Comparison of ENCODE assay signal across 8 cellular contexts in the genomic region with DNA sequence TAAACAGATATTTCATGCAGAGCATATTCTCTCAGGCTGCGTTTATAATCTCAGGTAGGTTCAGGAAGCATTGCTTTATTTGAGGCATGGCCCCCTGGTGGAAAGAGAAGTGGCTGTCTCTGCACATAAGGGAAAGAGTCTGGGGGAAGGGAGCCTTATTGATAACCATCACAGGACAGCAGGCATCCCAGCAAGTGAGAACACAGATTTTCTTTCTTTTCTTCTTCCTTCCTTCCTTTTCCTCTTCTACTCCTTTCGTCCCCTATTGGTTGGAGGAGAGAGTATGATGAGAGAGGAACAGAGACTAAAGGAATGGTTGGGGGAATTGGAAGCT. TPM values are rescaled to one million over a fixed set of nuclear protein-coding genes. Genes with fewer than 3 reads are reported as not detected.
DNase-seq lines count a peak whose midpoint lies in the region; ATAC-seq lines count a peak whose summit lies in the region.

No MANE protein-coding gene starts in this region.

- no peak overlapping the region for H3K27ac Mint-ChIP-seq in activated CD8-positive, alpha-beta memory T cell treated with anti-CD3 and anti-CD28 coated beads, Interleukin-2, amount 10 ng/mL, durations not matched to agents 7 days and 5 days

- H3K4me3 Mint-ChIP-seq in activated CD8-positive, alpha-beta memory T cell treated with anti-CD3 and anti-CD28 coated beads, Interleukin-2, amount 10 ng/mL, durations not matched to agents 7 days and 5 days: no peak overlapping the region

- H3K4me1 Mint-ChIP-seq in activated CD8-positive, alpha-beta memory T cell treated with anti-CD3 and anti-CD28 coated beads, Interleukin-2, amount 10 ng/mL, durations not matched to agents 7 days and 5 days: peaks cover 10% of the 10 kb centered on the region

- DNase-seq in stimulated activated CD4-positive, alpha-beta T cell treated with anti-CD3 and anti-CD28 coated beads, Interleukin-4, amount 100 ng/mL, for 24 hours: peak; percentile 18
- DNase-seq in stimulated activated CD4-positive, alpha-beta T cell treated with anti-CD3 and anti-CD28 coated beads, Interleukin-1b, Interleukin-23, amount 100 ng/mL, for 48 hours: no peak
- DNase-seq in NAMALWA (ENCODE audit: low spot score) (peak; percentile 49), renal cortical epithelial cell (ENCODE audit: low read depth) (peak; percentile 32)
- DNase-seq in central memory CD4-positive, alpha-beta T cell: peak; percentile 25
- DNase-seq in activated CD8-positive, alpha-beta memory T cell treated with anti-CD3 and anti-CD28 coated beads, Interleukin-2, amount 10 ng/mL, durations not matched to agents 7 days and 5 days: no peak

- H3K36me3 Mint-ChIP-seq in activated CD8-positive, alpha-beta memory T cell treated with anti-CD3 and anti-CD28 coated beads, Interleukin-2, amount 10 ng/mL, durations not matched to agents 7 days and 5 days: peaks cover 29% of the 10 kb centered on the region

- H3K27me3 Mint-ChIP-seq in activated CD8-positive, alpha-beta memory T cell treated with anti-CD3 and anti-CD28 coated beads, Interleukin-2, amount 10 ng/mL, durations not matched to agents 7 days and 5 days: no peaks in the 10 kb centered on the region

- no peak for ATAC-seq in GM19463 (IDR thresholded peaks at IDR 0.05; ENCODE audit: unreplicated experiment)
- ATAC-seq in HG03108 (IDR thresholded peaks at IDR 0.05; ENCODE audit: unreplicated experiment): no peak
- no peak for ATAC-seq in activated CD8-positive, alpha-beta memory T cell treated with anti-CD3 and anti-CD28 coated beads, Interleukin-2, amount 10 ng/mL, durations not matched to agents 7 days and 5 days

- CTCF ChIA-PET in activated CD8-positive, alpha-beta memory T cell treated with anti-CD3 and anti-CD28 coated beads, Interleukin-2, amount 10 ng/mL, durations not matched to agents 7 days and 5 days (lab: Charles Lee): no interaction called here

- peaks cover 2% of the 10 kb centered on the region for H3K9me3 Mint-ChIP-seq in activated CD8-positive, alpha-beta memory T cell treated with anti-CD3 and anti-CD28 coated beads, Interleukin-2, amount 10 ng/mL, durations not matched to agents 7 days and 5 days (ENCODE audit: low read depth)

RNA-seq across cellular contexts. Expression of a gene that starts 21.9 kb away (rescaled TPM):
- total RNA-seq in renal cortical epithelial cell: 47.7 and 68.6 TPM in 2 replicates
- total RNA-seq in activated CD8-positive, alpha-beta memory T cell treated with anti-CD3 and anti-CD28 coated beads, Interleukin-2, amount 10 ng/mL, durations not matched to agents 7 days and 5 days: 10 to 100 TPM; 28.3 to 38.0 TPM

Comparison
In these comparisons a context has a peak if more than half of its experiments do, and no peak if none do; other contexts are left out.
1. DNase-seq: peak in stimulated activated CD4-positive, alpha-beta T cell treated with anti-CD3 and anti-CD28 coated beads, Interleukin-4, amount 100 ng/mL, for 24 hours (single experiment), NAMALWA (single experiment), central memory CD4-positive, alpha-beta T cell (single experiment) and renal cortical epithelial cell (single experiment); none in stimulated activated CD4-positive, alpha-beta T cell treated with anti-CD3 and anti-CD28 coated beads, Interleukin-1b, Interleukin-23, amount 100 ng/mL, for 48 hours (single experiment) and activated CD8-positive, alpha-beta memory T cell treated with anti-CD3 and anti-CD28 coated beads, Interleukin-2, amount 10 ng/mL, durations not matched to agents 7 days and 5 days (single experiment).